15 cellular contexts compared by ENCODE assay signal in the genomic region with DNA sequence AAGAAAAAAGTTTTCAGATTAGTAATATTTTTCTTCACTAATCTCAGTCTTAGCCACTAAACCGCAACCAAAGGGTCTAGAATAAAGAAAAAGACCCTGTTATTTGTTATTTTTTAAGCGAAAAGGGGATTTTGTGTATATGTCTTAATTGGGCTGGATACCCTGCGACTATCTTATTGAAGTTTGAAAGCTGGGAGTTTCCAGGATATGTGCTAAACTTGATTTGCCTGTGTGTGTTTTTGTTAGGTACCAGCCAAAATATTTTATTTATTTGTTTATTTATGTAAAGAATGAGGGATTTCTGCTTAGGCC. TPM values are rescaled to one million over a fixed set of nuclear protein-coding genes. Genes with fewer than 3 reads are reported as not detected.
DNase-seq lines count a peak whose midpoint lies in the region; ATAC-seq and TF ChIP-seq lines count a peak whose summit lies in the region.
"Had no signal": no experiment of that assay in that cellular context is flagged by ENCODE, and none has a peak within 500 bp of the region (broad histone marks: within the 10 kb centered on the region; RNA-seq: fewer than 3 reads in every experiment).

No MANE protein-coding gene starts in this region.

- H3K4me1 Mint-ChIP-seq in CD8-positive, alpha-beta memory T cell = no peaks in the 10 kb centered on the region
- no peaks in the 10 kb centered on the region for H3K4me1 Mint-ChIP-seq in activated T-helper 17 cell treated with anti-CD3 and anti-CD28 coated beads, Interleukin-2, amount 50 U/mL, for 72 hours
- H3K4me1 Mint-ChIP-seq: GM23338 had no signal

- POLR2A ChIA-PET in CD8-positive, alpha-beta memory T cell (lab: Charles Lee) = no interaction called here

- no peak overlapping the region for H3K4me3 Mint-ChIP-seq in CD8-positive, alpha-beta memory T cell
- no peak overlapping the region for H3K4me3 Mint-ChIP-seq in activated T-helper 17 cell treated with anti-CD3 and anti-CD28 coated beads, Interleukin-2, amount 50 U/mL, for 72 hours
- H3K4me3 Mint-ChIP-seq: CD8-positive, alpha-beta T cell; GM23338 had no signal

- H3K36me3 ChIP-seq in CD8-positive, alpha-beta memory T cell (ENCODE audit: insufficient read depth, low read length) = no peaks in the 10 kb centered on the region
- H3K36me3 ChIP-seq in osteoblast (ENCODE audit: insufficient read depth, low read length) = no peaks in the 10 kb centered on the region
- H3K36me3 ChIP-seq: BE2C had no signal

- peak overlapping the region; percentile 17 for H3K27ac ChIP-seq in CD8-positive, alpha-beta memory T cell (ENCODE audit: low read depth, low read length)
- H3K27ac ChIP-seq in osteoblast (ENCODE audit: low read depth, low read length) = no peak overlapping the region

- H2AFZ ChIP-seq in osteoblast (ENCODE audit: low read length) = peak overlapping the region; percentile 27
- H2AFZ ChIP-seq: GM23338 had no signal

- H3K79me2 ChIP-seq in osteoblast (ENCODE audit: insufficient read depth, low read length) = no peaks in the 10 kb centered on the region

- H3K27me3 ChIP-seq in CD8-positive, alpha-beta memory T cell (ENCODE audit: insufficient read depth, low read length, poor library complexity, severe bottlenecking) = no peaks in the 10 kb centered on the region
- H3K27me3 ChIP-seq in osteoblast (ENCODE audit: insufficient read depth, low read length) = no peaks in the 10 kb centered on the region
- H3K27me3 ChIP-seq: BE2C had no signal

- no peak for TF ChIP-seq CTCF in osteoblast (IDR thresholded peaks at IDR 0.05; ENCODE audit: extremely low read depth, low read depth, low read length)

- DNase-seq in CD8-positive, alpha-beta memory T cell = no peak
- DNase-seq in osteoblast (ENCODE audit: insufficient read length, low spot score, missing footprints) (no peak), SKM-1 (lab: John Stamatoyannopoulos, UW; ENCODE audit: unreplicated experiment) (no peak), cerebellar nuclear complex (lab: John Stamatoyannopoulos, UW) (no peak), COLO668 (lab: John Stamatoyannopoulos, UW; ENCODE audit: unreplicated experiment) (no peak), NCI-H1092 treated with DMSO at 0.1 percent for 48 hours (lab: John Stamatoyannopoulos, UW) (no peak)
- DNase-seq: ACHN; BE2C; Caco-2; CD8-positive, alpha-beta T cell; HCEC 1CT; IMR-90; KBM-7 had no signal

- peaks cover 0 to under 1% (median 0%) of the 10 kb centered on the region in 5 donors for H3K9me3 Mint-ChIP-seq in CD8-positive, alpha-beta memory T cell
- H3K9me3 Mint-ChIP-seq in activated T-helper 17 cell treated with anti-CD3 and anti-CD28 coated beads, Interleukin-2, amount 50 U/mL, for 72 hours = peaks cover 4% of the 10 kb centered on the region
- H3K9me3 Mint-ChIP-seq: CD8-positive, alpha-beta T cell had no signal

- H3K4me3 ChIP-seq in CD8-positive, alpha-beta memory T cell (ENCODE audit: low read length) = no peak overlapping the region
- H3K4me3 ChIP-seq in osteoblast (ENCODE audit: insufficient read depth, low read length) = no peak overlapping the region
- H3K4me3 ChIP-seq: GM23338 had no signal

- H3K36me3 Mint-ChIP-seq in CD8-positive, alpha-beta memory T cell = peaks cover 0 to 4% (median 0%) of the 10 kb centered on the region in 3 donors
- H3K36me3 Mint-ChIP-seq in activated T-helper 17 cell treated with anti-CD3 and anti-CD28 coated beads, Interleukin-2, amount 50 U/mL, for 72 hours (ENCODE audit: low read depth) = no peaks in the 10 kb centered on the region
- H3K36me3 Mint-ChIP-seq: CD8-positive, alpha-beta T cell had no signal

- H3K4me2 ChIP-seq in osteoblast (ENCODE audit: insufficient read depth, low read length) = no peak overlapping the region
- H3K4me2 ChIP-seq: GM23338 had no signal

- ATAC-seq in activated T-helper 17 cell treated with anti-CD3 and anti-CD28 coated beads, Interleukin-2, amount 50 U/mL, for 72 hours (replicated peaks) = no peak
- ATAC-seq: CD8-positive, alpha-beta T cell; GM23338 had no signal

- no peak overlapping the region for H3K27ac Mint-ChIP-seq in CD8-positive, alpha-beta memory T cell
- H3K27ac Mint-ChIP-seq in activated T-helper 17 cell treated with anti-CD3 and anti-CD28 coated beads, Interleukin-2, amount 50 U/mL, for 72 hours = peak overlapping the region; percentile 21
- H3K27ac Mint-ChIP-seq: CD8-positive, alpha-beta T cell; GM23338 had no signal

- peaks cover 0 to 3% of the 10 kb centered on the region in 2 donors for H3K27me3 Mint-ChIP-seq in CD8-positive, alpha-beta memory T cell
- H3K27me3 Mint-ChIP-seq in activated T-helper 17 cell treated with anti-CD3 and anti-CD28 coated beads, Interleukin-2, amount 50 U/mL, for 72 hours = no peaks in the 10 kb centered on the region

- H4K20me1 ChIP-seq in osteoblast (ENCODE audit: insufficient read depth, low read length) = no peaks in the 10 kb centered on the region

- CTCF ChIA-PET in CD8-positive, alpha-beta memory T cell (lab: Charles Lee) = no interaction called here

- no peaks in the 10 kb centered on the region for H3K9me3 ChIP-seq in CD8-positive, alpha-beta memory T cell (ENCODE audit: low read length)
- H3K9me3 ChIP-seq in osteoblast (ENCODE audit: low read depth, low read length) = no peaks in the 10 kb centered on the region
- H3K9me3 ChIP-seq: BE2C, Caco-2 had no signal

- H3K4me1 ChIP-seq in CD8-positive, alpha-beta memory T cell (ENCODE audit: insufficient read depth, low read length) = no peaks in the 10 kb centered on the region
- no peaks in the 10 kb centered on the region for H3K4me1 ChIP-seq in osteoblast (ENCODE audit: insufficient read depth, low read length)
- H3K4me1 ChIP-seq: BE2C had no signal

RNA-seq across cellular contexts. Expression of a gene that starts 52.4 kb away (rescaled TPM):
- total RNA-seq in CD8-positive, alpha-beta memory T cell = 100 to 1,000 TPM; 267 to 298 TPM
- polyA plus RNA-seq in CD8-positive, alpha-beta memory T cell = 127 TPM
- total RNA-seq in activated T-helper 17 cell treated with anti-CD3 and anti-CD28 coated beads, Interleukin-2, amount 50 U/mL, for 72 hours = 100 to 1,000 TPM; 254 to 663 TPM
- total RNA-seq in osteoblast = 8.5 and 10.5 TPM in 2 replicates

Comparison
In these comparisons a context has a peak if more than half of its experiments do, and no peak if none do; other contexts are left out.
1. RNA of a gene that starts 52.4 kb away (total RNA-seq): 254 to 663 TPM in activated T-helper 17 cell treated with anti-CD3 and anti-CD28 coated beads, Interleukin-2, amount 50 U/mL, for 72 hours and 267 to 298 TPM in CD8-positive, alpha-beta memory T cell; 8.5 to 10.5 TPM in osteoblast; every median in the first group is over 10 times any median in the second.